Comparison of ENCODE assay signal across 24 cellular contexts in the genomic region with DNA sequence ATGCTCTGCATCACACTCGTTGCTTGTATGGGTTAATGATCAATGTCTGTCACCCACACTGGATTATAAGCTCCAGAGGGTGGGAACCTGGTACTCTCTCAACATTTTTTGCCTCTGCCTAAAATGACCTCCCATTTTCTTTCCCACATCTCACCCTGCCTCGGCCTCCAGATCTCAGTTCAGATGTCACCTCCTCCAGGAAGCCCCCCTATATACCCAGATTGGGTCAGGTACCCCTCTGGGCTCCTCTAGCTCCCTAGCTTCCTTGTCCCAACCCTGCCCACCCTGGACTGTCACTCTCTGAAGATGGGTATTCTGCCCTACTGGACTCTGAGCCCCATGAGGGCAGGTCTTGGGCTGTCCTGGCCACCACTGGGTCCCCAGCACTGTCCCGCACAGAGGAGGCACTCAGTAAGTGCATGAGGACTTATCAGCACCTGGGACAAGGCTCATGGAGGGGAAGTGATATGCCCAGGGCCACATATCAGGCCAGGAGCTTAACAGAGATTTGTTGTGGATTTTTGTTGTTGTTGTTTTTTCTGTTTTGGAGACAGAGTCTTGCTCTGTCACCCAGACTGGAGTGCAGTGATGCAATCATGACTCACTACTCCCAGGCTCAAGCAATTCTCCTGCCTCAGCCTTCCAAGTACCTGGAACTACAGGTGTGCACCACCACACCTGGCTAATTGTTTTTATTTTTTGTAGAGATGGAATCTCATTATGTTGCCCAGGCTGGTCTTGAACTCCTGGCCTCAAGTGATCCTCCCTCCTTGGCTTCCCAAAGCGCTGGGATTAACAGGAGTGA. TPM values are rescaled to one million over a fixed set of nuclear protein-coding genes. Genes with fewer than 3 reads are reported as not detected.
DNase-seq lines count a peak whose midpoint lies in the region; ATAC-seq and TF ChIP-seq lines count a peak whose summit lies in the region.
"Had no signal": no experiment of that assay in that cellular context is flagged by ENCODE, and none has a peak within 500 bp of the region (broad histone marks: within the 10 kb centered on the region; RNA-seq: fewer than 3 reads in every experiment).

No MANE protein-coding gene starts in this region.

- H3K4me1 ChIP-seq in trophoblast cell (ENCODE audit: control insufficient read depth in 1 of 2, insufficient read depth in 2 of 2, low read length in 2 of 2), result peaks cover 0 to 2% of the 10 kb centered on the region in 2 experiments

- DNase-seq in activated naive CD4-positive, alpha-beta T cell treated with anti-CD3 and anti-CD28 coated beads for 36 hours, result no peak
- no peak for DNase-seq in activated naive CD4-positive, alpha-beta T cell treated with Interleukin-2 at 50 U/mL for 16 hours
- peak; percentile 6 for DNase-seq in HFFc6
- peak; percentile 28 for DNase-seq in amniotic epithelial cell (ENCODE audit: low read depth)
- peak; percentile 79 to 94 for DNase-seq in trophoblast cell
- no peak for DNase-seq in WTC11 (ENCODE audit: low spot score)
- no peak for DNase-seq in central memory CD4-positive, alpha-beta T cell
- DNase-seq: activated CD4-positive, CD25-positive, alpha-beta regulatory T cell; activated CD8-positive, alpha-beta memory T cell treated with anti-CD3 and anti-CD28 coated beads, Interleukin-2, amount 50 U/mL, for 4 hours; activated naive CD4-positive, alpha-beta T cell; esophagus squamous epithelium; KBM-7; left ventricle myocardium superior; NCI-H1105; NCI-H2081 treated with DMSO at 0.1 percent for 48 hours; NCI-H524; SHP77 treated with DMSO at 0.1 percent for 48 hours had no signal

- no peak for TF ChIP-seq CTCF in HFFc6 (IDR thresholded peaks at IDR 0.05)
- TF ChIP-seq CTCF in WTC11 (IDR thresholded peaks at IDR 0.05), result no peak

- ATAC-seq in WTC11, result no peak
- ATAC-seq in GM19328 (IDR thresholded peaks at IDR 0.05; ENCODE audit: unreplicated experiment), result no peak
- ATAC-seq: left ventricle myocardium superior, sciatic nerve had no signal

- H2BK5ac ChIP-seq in trophoblast cell (ENCODE audit: low read depth, low read length, poor library complexity), result no peak overlapping the region

- no peaks in the 10 kb centered on the region for H3K27me3 Mint-ChIP-seq in activated naive CD4-positive, alpha-beta T cell treated with anti-CD3 and anti-CD28 coated beads for 36 hours (ENCODE audit: low read depth)
- no peaks in the 10 kb centered on the region for H3K27me3 Mint-ChIP-seq in HFFc6 (ENCODE audit: insufficient read depth)
- no peaks in the 10 kb centered on the region for H3K27me3 Mint-ChIP-seq in WTC11 (ENCODE audit: low read depth)

- no peak overlapping the region for H3K4me3 Mint-ChIP-seq in activated naive CD4-positive, alpha-beta T cell treated with anti-CD3 and anti-CD28 coated beads for 36 hours
- H3K4me3 Mint-ChIP-seq in HFFc6 (no peak overlapping the region), WTC11 (no peak overlapping the region)

- peaks cover 44% of the 10 kb centered on the region for H3K36me3 Mint-ChIP-seq in activated naive CD4-positive, alpha-beta T cell treated with anti-CD3 and anti-CD28 coated beads for 36 hours (ENCODE audit: low read depth)
- H3K36me3 Mint-ChIP-seq in HFFc6 (ENCODE audit: low read depth), result peaks cover 49% of the 10 kb centered on the region
- H3K36me3 Mint-ChIP-seq in WTC11, result peaks cover 78% of the 10 kb centered on the region

- CTCF ChIA-PET in activated naive CD4-positive, alpha-beta T cell treated with anti-CD3 and anti-CD28 coated beads for 36 hours (lab: Charles Lee), result interaction anchor here (0.6 to 5.8 kb wide), 2 partner anchors 11 to 72 kb away, joined by 3 to 30 read pairs; no protein-coding TSS in a partner anchor
- CTCF ChIA-PET in WTC11 (lab: Charles Lee), result no interaction called here

- H3K23ac ChIP-seq in trophoblast cell (ENCODE audit: low read length), result no peak overlapping the region

- H4K8ac ChIP-seq in trophoblast cell (ENCODE audit: low read depth, low read length), result no peak overlapping the region

- H4K12ac ChIP-seq in trophoblast cell (ENCODE audit: low read depth, low read length), result no peak overlapping the region

- intact Hi-C loops in activated naive CD4-positive, alpha-beta T cell treated with anti-CD3 and anti-CD28 coated beads for 36 hours (cut with micrococcal nuclease), result no loop called here

- peaks cover 72 to 84% of the 10 kb centered on the region in 2 experiments for H3K36me3 ChIP-seq in trophoblast cell (ENCODE audit: control insufficient read depth in 1 of 2, insufficient read depth in 2 of 2, low read length in 2 of 2)

- no peak overlapping the region for H3K4me3 ChIP-seq in trophoblast cell (ENCODE audit: low read depth, low read length)
- H3K4me3 ChIP-seq: cardiac muscle cell, esophagus squamous epithelium had no signal

- peak overlapping the region; percentile 25 for H3K18ac ChIP-seq in trophoblast cell (ENCODE audit: low read length)

- POLR2A ChIA-PET in WTC11 (lab: Charles Lee), result no interaction called here

- H3K9ac ChIP-seq in trophoblast cell (ENCODE audit: low read length), result no peak overlapping the region

- H3K9me3 ChIP-seq in trophoblast cell (ENCODE audit: insufficient read depth, low read depth, low read length), result no peaks in the 10 kb centered on the region
- H3K9me3 ChIP-seq: esophagus squamous epithelium had no signal

- H3K27ac ChIP-seq in trophoblast cell (ENCODE audit: low read depth, low read length), result no peak overlapping the region
- H3K27ac ChIP-seq: cardiac muscle cell, esophagus squamous epithelium had no signal

- H3K4ac ChIP-seq in trophoblast cell (ENCODE audit: low read depth, low read length), result no peak overlapping the region

- H3K14ac ChIP-seq in trophoblast cell (ENCODE audit: low read length), result no peak overlapping the region

- H3K27ac Mint-ChIP-seq in activated naive CD4-positive, alpha-beta T cell treated with anti-CD3 and anti-CD28 coated beads for 36 hours, result peak overlapping the region; percentile 50
- H3K27ac Mint-ChIP-seq in HFFc6 (no peak overlapping the region), WTC11 (no peak overlapping the region)

- H2BK12ac ChIP-seq in trophoblast cell (ENCODE audit: low read length), result no peak overlapping the region

- no peaks in the 10 kb centered on the region for H3K4me1 Mint-ChIP-seq in activated naive CD4-positive, alpha-beta T cell treated with anti-CD3 and anti-CD28 coated beads for 36 hours (ENCODE audit: low read depth)
- H3K4me1 Mint-ChIP-seq in HFFc6 (ENCODE audit: low read depth) (no peaks in the 10 kb centered on the region), WTC11 (peaks cover 11% of the 10 kb centered on the region)

- no CpG with 5 or more reads among the region's 4 CpGs for WGBS in trophoblast cell (ENCODE audit: extremely low coverage, insufficient coverage, insufficient read length)

- H4K91ac ChIP-seq in trophoblast cell (ENCODE audit: low read depth, low read length), result no peak overlapping the region

- H3K4me2 ChIP-seq in trophoblast cell (ENCODE audit: low read length), result no peak overlapping the region

- no peaks in the 10 kb centered on the region for H3K79me2 ChIP-seq in trophoblast cell (ENCODE audit: control insufficient read depth, insufficient read depth, low read length, poor library complexity)

- no peaks in the 10 kb centered on the region for H3K9me3 Mint-ChIP-seq in activated naive CD4-positive, alpha-beta T cell treated with anti-CD3 and anti-CD28 coated beads for 36 hours
- H3K9me3 Mint-ChIP-seq in HFFc6, result no peaks in the 10 kb centered on the region
- H3K9me3 Mint-ChIP-seq in WTC11, result peaks cover 6% of the 10 kb centered on the region

- H2AK5ac ChIP-seq in trophoblast cell (ENCODE audit: low read length), result no peak overlapping the region

- no peaks in the 10 kb centered on the region for H3K27me3 ChIP-seq in trophoblast cell (ENCODE audit: insufficient read depth, low read length)
- H3K27me3 ChIP-seq: cardiac muscle cell, esophagus squamous epithelium had no signal

- peak overlapping the region; percentile 33 for H2BK120ac ChIP-seq in trophoblast cell (ENCODE audit: insufficient read depth, low read length, poor library complexity)

- H3K79me1 ChIP-seq in trophoblast cell (ENCODE audit: low read length), result no peaks in the 10 kb centered on the region

- no peak overlapping the region for H2AFZ ChIP-seq in trophoblast cell (ENCODE audit: insufficient read depth, low read length, poor library complexity)

RNA-seq across cellular contexts. Expression of gene PRKD2, which starts 23.8 kb away (rescaled TPM):
- 10 to 100 TPM; 62.2 to 62.3 TPM for total RNA-seq in activated naive CD4-positive, alpha-beta T cell treated with anti-CD3 and anti-CD28 coated beads for 36 hours
- total RNA-seq in HFFc6 (2021; fragmentation: NEBNext Ultra II Directional; extraction: Animal tissue kit (Norgen Biotek cat#: 25700)), result 10 to 100 TPM; 35.3 to 42.2 (median 38.4) TPM
- polyA plus RNA-seq in trophoblast cell (2013), result 69.9 and 71.7 TPM in 2 replicates
- 78.5 to 100 TPM (median 81.5 TPM) in 3 replicates for total RNA-seq in WTC11 (2021)

RNA-seq across cellular contexts. Expression of gene DACT3, which starts 32.1 kb away (rescaled TPM):
- 1 to 10 TPM; 2.4 to 3.0 TPM for total RNA-seq in activated naive CD4-positive, alpha-beta T cell treated with anti-CD3 and anti-CD28 coated beads for 36 hours
- total RNA-seq in HFFc6 (2021; fragmentation: NEBNext Ultra II Directional; extraction: Animal tissue kit (Norgen Biotek cat#: 25700)), result 10 to 100 TPM; 12.6 to 17.2 (median 15.5) TPM
- 13.8 and 15.5 TPM in 2 replicates for polyA plus RNA-seq in trophoblast cell (2013)
- total RNA-seq in WTC11 (2021), result 1.8 to 1.9 TPM (median 1.8 TPM) in 3 replicates

RNA-seq across cellular contexts. Expression of gene FKRP, which starts 52.7 kb away (rescaled TPM):
- total RNA-seq in activated naive CD4-positive, alpha-beta T cell treated with anti-CD3 and anti-CD28 coated beads for 36 hours, result 1 to 10 TPM; 8.8 to 9.0 TPM
- 10 to 100 TPM; 31.4 to 36.8 (median 33.2) TPM for total RNA-seq in HFFc6 (2021; fragmentation: NEBNext Ultra II Directional; extraction: Animal tissue kit (Norgen Biotek cat#: 25700))
- polyA plus RNA-seq in trophoblast cell (2013), result 20.5 TPM in 2 replicates
- 23.4 to 26.1 TPM (median 24.1 TPM) in 3 replicates for total RNA-seq in WTC11 (2021)

RNA-seq across cellular contexts. Expression of gene STRN4, which starts 53.1 kb away (rescaled TPM):
- total RNA-seq in activated naive CD4-positive, alpha-beta T cell treated with anti-CD3 and anti-CD28 coated beads for 36 hours, result 10 to 100 TPM; 59.2 to 63.2 TPM
- 10 to 100 TPM; 53.6 to 60.8 (median 58.3) TPM for total RNA-seq in HFFc6 (2021; fragmentation: NEBNext Ultra II Directional; extraction: Animal tissue kit (Norgen Biotek cat#: 25700))
- 65.1 and 66.3 TPM in 2 replicates for polyA plus RNA-seq in trophoblast cell (2013)
- 126 to 144 TPM (median 137 TPM) in 3 replicates for total RNA-seq in WTC11 (2021)

RNA-seq across cellular contexts. Expression of gene GNG8, which starts 57.1 kb away (rescaled TPM):
- 1 to 10 TPM; 7.1 to 8.1 TPM for total RNA-seq in activated naive CD4-positive, alpha-beta T cell treated with anti-CD3 and anti-CD28 coated beads for 36 hours
- total RNA-seq in HFFc6 (2021; fragmentation: NEBNext Ultra II Directional; extraction: Animal tissue kit (Norgen Biotek cat#: 25700)), result not detected
- 2.0 TPM in 1 of 2 replicates, not detected in the other for polyA plus RNA-seq in trophoblast cell (2013)
- not detected in 3 replicates for total RNA-seq in WTC11 (2021)
- total RNA-seq: cardiac muscle cell, Daoy, esophagus squamous epithelium, H4, left ventricle myocardium superior, omental fat pad, sciatic nerve, urinary bladder had no signal
- polyA plus RNA-seq: urinary bladder had no signal

Comparison
In these comparisons a context has a peak if more than half of its experiments do, and no peak if none do; other contexts are left out.
1. DNase-seq: peak in HFFc6 (single experiment), amniotic epithelial cell (single experiment) and trophoblast cell (2 of 2); none in activated naive CD4-positive, alpha-beta T cell treated with anti-CD3 and anti-CD28 coated beads for 36 hours (single experiment), activated naive CD4-positive, alpha-beta T cell treated with Interleukin-2 at 50 U/mL for 16 hours (single experiment), WTC11 (single experiment) and central memory CD4-positive, alpha-beta T cell (single experiment).